In genomic region chr6:22447191-22447590, GRCh38 we compare ENCODE assay signal across 17 cellular contexts.
DNase-seq lines count a peak whose midpoint lies in the region; ATAC-seq and TF ChIP-seq lines count a peak whose summit lies in the region.
"Had no signal": no experiment of that assay in that cellular context is flagged by ENCODE, and none has a peak within 500 bp of the region (broad histone marks: within the 10 kb centered on the region; RNA-seq: fewer than 3 reads in every experiment).

No MANE protein-coding gene starts in this region.

- H2AFZ ChIP-seq in smooth muscle cell (ENCODE audit: low read depth): peak overlapping the region; percentile 26

- H3K4me1 ChIP-seq in left lung (peaks cover 8 to 11% of the 10 kb centered on the region in 2 donors), smooth muscle cell (ENCODE audit: low read depth) (peaks cover 20% of the 10 kb centered on the region)

- H3K27ac ChIP-seq in left lung: no peak overlapping the region
- H3K27ac ChIP-seq in smooth muscle cell (ENCODE audit: low read depth): no peak overlapping the region
- H3K27ac ChIP-seq: testis had no signal

- H3K79me2 ChIP-seq in smooth muscle cell (ENCODE audit: low read depth): no peaks in the 10 kb centered on the region

- H3K4me2 ChIP-seq in smooth muscle cell: no peak overlapping the region

- TF ChIP-seq CTCF in choroid plexus epithelial cell (conservative IDR thresholded peaks at IDR 0.05; ENCODE audit: low read depth, low read length): no peak
- no peak for TF ChIP-seq CTCF in left lung (IDR thresholded peaks at IDR 0.05)
- no peak for TF ChIP-seq CTCF in smooth muscle cell (IDR thresholded peaks at IDR 0.05; ENCODE audit: borderline replicate concordance, insufficient read depth, poor library complexity, severe bottlenecking)

- no peak overlapping the region for H3K9ac ChIP-seq in smooth muscle cell (ENCODE audit: low read depth)

- 50% methylated on average over 8 of the region's 8 CpGs for WGBS in smooth muscle cell (ENCODE audit: low lambda C conversion rate)

- no peaks in the 10 kb centered on the region for H4K20me1 ChIP-seq in smooth muscle cell (ENCODE audit: low read depth)

- peak; percentile 19 for ATAC-seq in left lung
- ATAC-seq in HG02763 (IDR thresholded peaks at IDR 0.05; ENCODE audit: unreplicated experiment): no peak

- intact Hi-C loops in left lung (cut with DNase I): no loop called here

- H3K36me3 ChIP-seq in left lung: no peaks in the 10 kb centered on the region
- H3K36me3 ChIP-seq in smooth muscle cell (ENCODE audit: low read depth): no peaks in the 10 kb centered on the region
- H3K36me3 ChIP-seq: SJCRH30 had no signal

- DNase-seq in NCI-H2227 (lab: John Stamatoyannopoulos, UW; ENCODE audit: unreplicated experiment) (peak; percentile 22), NCI-H2227 treated with DMSO at 0.1 percent for 48 hours (lab: John Stamatoyannopoulos, UW) (no peak), choroid plexus epithelial cell (ENCODE audit: low read depth) (peak; percentile 2), left lung (no peak), smooth muscle cell (lab: John Stamatoyannopoulos, UW; ENCODE audit: unreplicated experiment) (no peak), MV-4-11 (lab: John Stamatoyannopoulos, UW) (no peak), DMS114 treated with DMSO at 0.1 percent for 48 hours (lab: John Stamatoyannopoulos, UW; ENCODE audit: unreplicated experiment) (no peak)
- DNase-seq: activated T-cell treated with anti-CD3 and anti-CD28 coated beads, Interleukin-2, amount 50 U/mL, for 24 hours; CD4-positive, alpha-beta T cell; head of caudate nucleus; Karpas-422; NCI-H187 treated with DMSO at 0.1 percent for 48 hours; stimulated activated CD4-positive, alpha-beta T cell treated with anti-CD3 and anti-CD28 coated beads, Interleukin-2, amount 100 ng/mL, for 24 hours; T1000; testis had no signal

- H3K9me3 ChIP-seq in left lung (no peaks in the 10 kb centered on the region), smooth muscle cell (replicated peaks; ENCODE audit: low read depth) (no peaks in the 10 kb centered on the region)
- H3K9me3 ChIP-seq: SJCRH30, testis had no signal

- no peaks in the 10 kb centered on the region for H3K27me3 ChIP-seq in left lung
- H3K27me3 ChIP-seq in smooth muscle cell (ENCODE audit: low read depth): no peaks in the 10 kb centered on the region
- H3K27me3 ChIP-seq: SJCRH30, testis had no signal

- no peaks in the 10 kb centered on the region for H3F3A ChIP-seq in smooth muscle cell (ENCODE audit: low read depth)

- H3K4me3 ChIP-seq in choroid plexus epithelial cell (ENCODE audit: low read depth, low read length) (no peak overlapping the region), left lung (no peak overlapping the region), smooth muscle cell (no peak overlapping the region)
- H3K4me3 ChIP-seq: testis had no signal

Comparison
In these comparisons a context has a peak if more than half of its experiments do, and no peak if none do; other contexts are left out.
1. DNase-seq: peak in NCI-H2227 (single experiment) and choroid plexus epithelial cell (single experiment); none in NCI-H2227 treated with DMSO at 0.1 percent for 48 hours (single experiment), left lung (0 of 2), smooth muscle cell (single experiment), MV-4-11 (single experiment) and DMS114 treated with DMSO at 0.1 percent for 48 hours (single experiment).